10 cellular contexts compared by ENCODE assay signal in genomic region chr7:77002678-77003233, GRCh38. TPM values are rescaled to one million over a fixed set of nuclear protein-coding genes. Genes with fewer than 3 reads are reported as not detected.
"Had no signal": no experiment of that assay in that cellular context is flagged by ENCODE, and none has a peak within 500 bp of the region (broad histone marks: within the 10 kb centered on the region; RNA-seq: fewer than 3 reads in every experiment).

No MANE protein-coding gene starts in this region.

RNA-seq across cellular contexts. Expression of gene SPDYE17, which starts 29.4 kb away (rescaled TPM):
- total RNA-seq: activated B cell treated with CpG ODN at 0.5 μM for 24 hours; activated CD4-positive, alpha-beta memory T cell treated with anti-CD3 and anti-CD28 coated beads for 36 hours; activated CD4-positive, alpha-beta T cell treated with anti-CD3 and anti-CD28 coated beads, Interleukin-2, amount 10 ng/mL, durations not matched to agents 7 days and 5 days; activated CD8-positive, alpha-beta memory T cell treated with anti-CD3 and anti-CD28 coated beads for 36 hours; activated naive CD8-positive, alpha-beta T cell treated with anti-CD3 and anti-CD28 coated beads, Interleukin-2, amount 10 ng/mL, durations not matched to agents 7 days and 5 days; adrenal gland; aorta; breast epithelium; IMR-90; T-helper 17 cell had no signal
- polyA plus RNA-seq: adrenal gland, aorta, IMR-90 had no signal

RNA-seq across cellular contexts. Expression of gene SPDYE18, which starts 59.6 kb away (rescaled TPM):
- total RNA-seq: activated CD4-positive, alpha-beta memory T cell treated with anti-CD3 and anti-CD28 coated beads for 36 hours; IMR-90 had no signal
- polyA plus RNA-seq: IMR-90 had no signal
